ENCODE assay signal across 20 cellular contexts in genomic region chr7:2159176-2159520, GRCh38.
A peak's percentile ranks its signal among the peaks of the same experiment; 100 is the strongest.
DNase-seq lines count a peak whose midpoint lies in the region; ATAC-seq, FAIRE-seq and TF ChIP-seq lines count a peak whose summit lies in the region.
"Had no signal": no experiment of that assay in that cellular context is flagged by ENCODE, and none has a peak within 500 bp of the region (broad histone marks: within the 10 kb centered on the region; RNA-seq: fewer than 3 reads in every experiment).

No MANE protein-coding gene starts in this region.

- H3K4me1 ChIP-seq in HEK293 (ENCODE audit: control insufficient read depth, insufficient read depth, low read length) = peaks cover 32% of the 10 kb centered on the region
- peaks cover 5 to 6% of the 10 kb centered on the region in 2 donors for H3K4me1 ChIP-seq in kidney (ENCODE audit: control insufficient read depth in 1 of 2, insufficient read depth in 1 of 2, low read depth in 1 of 2, low read length in 2 of 2)

- TF ChIP-seq CTCF in HEK293 (tag by site-specific recombination; IDR thresholded peaks at IDR 0.05) = no peak
- no peak for TF ChIP-seq CTCF in WTC11 (IDR thresholded peaks at IDR 0.05)
- TF ChIP-seq CTCF in kidney (IDR thresholded peaks at IDR 0.05; ENCODE audit: borderline replicate concordance, extremely low read depth, insufficient read depth) = no peak

- FAIRE-seq in kidney (lab: Jason Lieb, UNC) (no peak), GM12892 (lab: Jason Lieb, UNC) (no peak)
- FAIRE-seq: endothelial cell of umbilical vein had no signal

- intact Hi-C loops in kidney (cut with DNase I) = no loop called here
- intact Hi-C loops in sciatic nerve (cut with DNase I) = no loop called here

- peak overlapping the region; percentile 88 for H3K27ac Mint-ChIP-seq in WTC11
- H3K27ac Mint-ChIP-seq: activated naive CD4-positive, alpha-beta T cell treated with anti-CD3 and anti-CD28 coated beads, Interleukin-2, amount 50 U/mL, for 24 hours; B cell had no signal

- no peak for TF ChIP-seq POLR2A in GM12892 (IDR thresholded peaks at IDR 0.05; ENCODE audit: low read depth, low read length)

- no peaks in the 10 kb centered on the region for H3K9me3 Mint-ChIP-seq in WTC11
- H3K9me3 Mint-ChIP-seq: activated naive CD4-positive, alpha-beta T cell treated with anti-CD3 and anti-CD28 coated beads, Interleukin-2, amount 50 U/mL, for 24 hours had no signal

- POLR2A ChIA-PET in HEK293 (lab: Yijun Ruan, JAX) (no interaction called here), WTC11 (lab: Charles Lee) (no interaction called here)

- H3K4me3 ChIP-seq in HEK293 (ENCODE audit: low read depth, low read length) = no peak overlapping the region
- H3K4me3 ChIP-seq in kidney (ENCODE audit: low read length in 2 of 2) = no peak overlapping the region
- H3K4me3 ChIP-seq: coronary artery, skin epidermis, suprapubic skin had no signal

- no peaks in the 10 kb centered on the region for H3K9me3 ChIP-seq in HEK293 (ENCODE audit: control insufficient read depth, insufficient read depth, low read depth, low read length)
- no peaks in the 10 kb centered on the region for H3K9me3 ChIP-seq in kidney (ENCODE audit: control insufficient read depth in 1 of 2, low read length in 2 of 2)
- H3K9me3 ChIP-seq: suprapubic skin had no signal

- CTCF ChIA-PET in HEK293 (lab: Yijun Ruan, JAX) (no interaction called here), WTC11 (lab: Charles Lee) (interaction anchor here (0.6 to 1.3 kb wide), 3 partner anchors 16 to 59 kb away, joined by 4 to 5 read pairs (median 4); no protein-coding TSS in a partner anchor)

- H3K4me3 Mint-ChIP-seq in WTC11 = no peak overlapping the region
- H3K4me3 Mint-ChIP-seq: activated naive CD4-positive, alpha-beta T cell treated with anti-CD3 and anti-CD28 coated beads, Interleukin-2, amount 50 U/mL, for 24 hours; B cell had no signal

- DNase-seq in WTC11 (ENCODE audit: low spot score) (peak; percentile 50), kidney (peak; percentile 58), sciatic nerve (ENCODE audit: low spot score) (peak; percentile 51), mucosa of gallbladder (ENCODE audit: low spot score) (no peak), GM12892 (ENCODE audit: insufficient read length) (no peak), NCI-H510A treated with DMSO at 0.1 percent for 48 hours (lab: John Stamatoyannopoulos, UW) (no peak)
- DNase-seq: activated CD4-positive, alpha-beta T cell treated with anti-CD3 and anti-CD28 coated beads, Interleukin-2, amount 50 U/mL, for 48 hours; activated T-cell treated with anti-CD3 and anti-CD28 coated beads, Interleukin-2, amount 50 U/mL, for 1 hour; hippocampal formation; SIG-M5; stimulated activated CD4-positive, alpha-beta T cell treated with anti-CD3 and anti-CD28 coated beads, Interleukin-4, amount 100 ng/mL, for 4 hours; T-helper 1 cell had no signal

- H3K27me3 Mint-ChIP-seq in WTC11 (ENCODE audit: low read depth) = no peaks in the 10 kb centered on the region
- H3K27me3 Mint-ChIP-seq: activated naive CD4-positive, alpha-beta T cell treated with anti-CD3 and anti-CD28 coated beads, Interleukin-2, amount 50 U/mL, for 24 hours; B cell had no signal

- peaks cover 6% of the 10 kb centered on the region for H3K36me3 Mint-ChIP-seq in WTC11

- H3K9ac ChIP-seq in kidney (ENCODE audit: low read length in 2 of 2) = no peak overlapping the region

- no peaks in the 10 kb centered on the region; a peak in 1 of 3 replicates for H3K36me3 ChIP-seq in HEK293 (ENCODE audit: control insufficient read depth in 2 of 2, insufficient read depth in 1 of 2, low read length in 2 of 2)
- no peaks in the 10 kb centered on the region for H3K36me3 ChIP-seq in kidney (ENCODE audit: control insufficient read depth in 1 of 2, insufficient read depth in 2 of 2, low read length in 2 of 2)
- H3K36me3 ChIP-seq: suprapubic skin had no signal

- ATAC-seq in WTC11 = peak; percentile 72
- ATAC-seq in sciatic nerve = no peak

- no peak overlapping the region; the same call in 1 of the 2 replicates for H3K27ac ChIP-seq in HEK293 (ENCODE audit: extremely low read depth, low read depth, low read length)
- H3K27ac ChIP-seq in kidney (ENCODE audit: low read depth in 2 of 2, low read length in 2 of 2) = no peak overlapping the region
- H3K27ac ChIP-seq: VCaP had no signal

- H3K4me1 Mint-ChIP-seq in WTC11 = peaks cover 31% of the 10 kb centered on the region
- H3K4me1 Mint-ChIP-seq: B cell had no signal

TF ChIP-seq in HEK293, 187 proteins besides CTCF, POLR2A, EP300 and RAD21 (continues in another document):
- TF ChIP-seq, protein P1, sequence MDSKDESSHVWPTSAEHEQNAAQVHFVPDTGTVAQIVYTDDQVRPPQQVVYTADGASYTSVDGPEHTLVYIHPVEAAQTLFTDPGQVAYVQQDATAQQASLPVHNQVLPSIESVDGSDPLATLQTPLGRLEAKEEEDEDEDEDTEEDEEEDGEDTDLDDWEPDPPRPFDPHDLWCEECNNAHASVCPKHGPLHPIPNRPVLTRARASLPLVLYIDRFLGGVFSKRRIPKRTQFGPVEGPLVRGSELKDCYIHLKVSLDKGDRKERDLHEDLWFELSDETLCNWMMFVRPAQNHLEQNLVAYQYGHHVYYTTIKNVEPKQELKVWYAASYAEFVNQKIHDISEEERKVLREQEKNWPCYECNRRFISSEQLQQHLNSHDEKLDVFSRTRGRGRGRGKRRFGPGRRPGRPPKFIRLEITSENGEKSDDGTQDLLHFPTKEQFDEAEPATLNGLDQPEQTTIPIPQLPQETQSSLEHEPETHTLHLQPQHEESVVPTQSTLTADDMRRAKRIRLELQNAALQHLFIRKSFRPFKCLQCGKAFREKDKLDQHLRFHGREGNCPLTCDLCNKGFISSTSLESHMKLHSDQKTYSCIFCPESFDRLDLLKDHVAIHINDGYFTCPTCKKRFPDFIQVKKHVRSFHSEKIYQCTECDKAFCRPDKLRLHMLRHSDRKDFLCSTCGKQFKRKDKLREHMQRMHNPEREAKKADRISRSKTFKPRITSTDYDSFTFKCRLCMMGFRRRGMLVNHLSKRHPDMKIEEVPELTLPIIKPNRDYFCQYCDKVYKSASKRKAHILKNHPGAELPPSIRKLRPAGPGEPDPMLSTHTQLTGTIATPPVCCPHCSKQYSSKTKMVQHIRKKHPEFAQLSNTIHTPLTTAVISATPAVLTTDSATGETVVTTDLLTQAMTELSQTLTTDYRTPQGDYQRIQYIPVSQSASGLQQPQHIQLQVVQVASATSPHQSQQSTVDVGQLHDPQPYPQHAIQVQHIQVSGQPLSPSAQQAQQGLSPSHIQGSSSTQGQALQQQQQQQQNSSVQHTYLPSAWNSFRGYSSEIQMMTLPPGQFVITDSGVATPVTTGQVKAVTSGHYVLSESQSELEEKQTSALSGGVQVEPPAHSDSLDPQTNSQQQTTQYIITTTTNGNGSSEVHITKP (tag by site-specific recombination; IDR thresholded peaks at IDR 0.05) = peak; percentile 94
- no peak for TF ChIP-seq ZNF184 (tag by site-specific recombination; IDR thresholded peaks at IDR 0.05)
- TF ChIP-seq ZNF610 (tag by site-specific recombination; IDR thresholded peaks at IDR 0.05; ENCODE audit: borderline replicate concordance) = peak; percentile 42; the same call in 1 of the 2 replicates

TF ChIP-seq in WTC11, 78 proteins besides CTCF, POLR2A, EP300 and RAD21:
- TF ChIP-seq NFYB (CRISPR knock-in tag; conservative IDR thresholded peaks at IDR 0.05; ENCODE audit: low read depth) (no peak), NR2C2 (CRISPR knock-in tag; IDR thresholded peaks at IDR 0.05) (0 out of 2 replicates have a peak, but pooled peaks have one; percentile 39)

Comparison
In these comparisons a context has a peak if more than half of its experiments do, and no peak if none do; other contexts are left out.
1. DNase-seq: peak in WTC11 (single experiment), kidney (single experiment) and sciatic nerve (single experiment); none in mucosa of gallbladder (single experiment), GM12892 (single experiment) and NCI-H510A treated with DMSO at 0.1 percent for 48 hours (single experiment).